15 cellular contexts compared by ENCODE assay signal in the genomic region with DNA sequence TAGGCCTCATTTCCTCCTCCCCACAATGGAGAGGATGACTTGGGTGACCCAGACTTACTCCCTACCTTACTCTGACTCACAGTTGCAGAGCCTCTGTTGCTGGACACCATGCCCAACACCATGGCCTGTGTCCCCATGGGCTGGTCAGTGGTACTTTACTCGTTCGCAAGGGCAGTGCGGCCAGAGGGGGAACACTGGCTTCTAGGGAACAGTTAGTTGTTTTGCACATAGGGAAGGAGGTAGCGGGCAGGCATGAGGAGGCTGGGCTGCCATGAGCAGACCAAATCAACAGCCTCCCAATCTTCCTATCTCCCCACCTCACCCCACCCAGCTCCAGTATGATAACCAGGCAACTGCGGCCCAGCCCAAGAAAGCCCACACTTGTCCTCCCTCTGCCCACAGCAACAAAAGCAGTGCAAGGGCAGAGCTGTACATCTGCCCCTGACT. TPM values are rescaled to one million over a fixed set of nuclear protein-coding genes. Genes with fewer than 3 reads are reported as not detected.
"Had no signal": no experiment of that assay in that cellular context is flagged by ENCODE, and none has a peak within 500 bp of the region (broad histone marks: within the 10 kb centered on the region; RNA-seq: fewer than 3 reads in every experiment).

No MANE protein-coding gene starts in this region.

- ATAC-seq: body of pancreas had no signal

- H3K36me3 ChIP-seq: esophagus squamous epithelium, tibial nerve had no signal

- H3K4me1 ChIP-seq: body of pancreas, parathyroid adenoma had no signal

- H3K9me3 Mint-ChIP-seq: mesothelial cell of epicardium; nephron; stimulated activated naive CD8-positive, alpha-beta T cell treated with anti-CD3 and anti-CD28 coated beads, Interleukin-15, Interleukin-2, amounts not matched to agents 100 ng/mL and 50 ng/mL, for 24 hours; T-helper 1 cell treated with Interleukin-12 subunit alpha and Interleukin-12 subunit beta and Interleukin-4 antibody, amounts not matched to agents 30 μg/mL and 1 μg/mL, for 36 hours had no signal

- H3K4me3 ChIP-seq: body of pancreas, dorsolateral prefrontal cortex, esophagus squamous epithelium, lung, tibial nerve had no signal

- H3K36me3 Mint-ChIP-seq: mesothelial cell of epicardium had no signal

- H3K4me3 Mint-ChIP-seq: mesothelial cell of epicardium; nephron; stimulated activated naive CD8-positive, alpha-beta T cell treated with anti-CD3 and anti-CD28 coated beads, Interleukin-15, Interleukin-2, amounts not matched to agents 100 ng/mL and 50 ng/mL, for 24 hours; T-helper 1 cell treated with Interleukin-12 subunit alpha and Interleukin-12 subunit beta and Interleukin-4 antibody, amounts not matched to agents 30 μg/mL and 1 μg/mL, for 36 hours had no signal

- H3K27ac ChIP-seq: body of pancreas, dorsolateral prefrontal cortex, parathyroid adenoma had no signal

- H3K4me1 Mint-ChIP-seq: nephron had no signal

- H3K27me3 ChIP-seq: body of pancreas had no signal

- H3K27ac Mint-ChIP-seq: mesothelial cell of epicardium; nephron; stimulated activated naive CD8-positive, alpha-beta T cell treated with anti-CD3 and anti-CD28 coated beads, Interleukin-15, Interleukin-2, amounts not matched to agents 100 ng/mL and 50 ng/mL, for 24 hours; T-helper 1 cell treated with Interleukin-12 subunit alpha and Interleukin-12 subunit beta and Interleukin-4 antibody, amounts not matched to agents 30 μg/mL and 1 μg/mL, for 36 hours had no signal

- H3K9me3 ChIP-seq: body of pancreas, esophagus squamous epithelium, tibial nerve had no signal

- H3K27me3 Mint-ChIP-seq: stimulated activated naive CD8-positive, alpha-beta T cell treated with anti-CD3 and anti-CD28 coated beads, Interleukin-15, Interleukin-2, amounts not matched to agents 100 ng/mL and 50 ng/mL, for 24 hours had no signal

- DNase-seq: activated CD4-positive, alpha-beta T cell treated with anti-CD3 and anti-CD28 coated beads, Interleukin-2, amount 50 U/mL, for 4 hours; activated naive CD4-positive, alpha-beta T cell treated with Interleukin-2 at 50 U/mL for 16 hours; body of pancreas; caudate nucleus; esophagus squamous epithelium; stimulated activated CD4-positive, alpha-beta T cell treated with anti-CD3 and anti-CD28 coated beads, Interleukin-2, amount 100 ng/mL, for 24 hours had no signal

RNA-seq across cellular contexts. Expression of a gene that starts 18.8 kb away (rescaled TPM):
- total RNA-seq: activated CD8-positive, alpha-beta memory T cell treated with anti-CD3 and anti-CD28 coated beads for 36 hours; mesothelial cell of epicardium had no signal

RNA-seq across cellular contexts. Expression of a gene that starts 23.4 kb away (rescaled TPM):
- total RNA-seq: activated CD8-positive, alpha-beta memory T cell treated with anti-CD3 and anti-CD28 coated beads for 36 hours; mesothelial cell of epicardium had no signal
